2 cellular contexts compared by ENCODE assay signal in genomic region chr17:61393904-61394629, GRCh38.
TF ChIP-seq lines count a peak whose summit lies in the region.

No MANE protein-coding gene starts in this region.

TF ChIP-seq in A549, 52 proteins besides CTCF, POLR2A, EP300 and RAD21:
- no peak for TF ChIP-seq RCOR1 (IDR thresholded peaks at IDR 0.05; ENCODE audit: low read depth, low read length)
- TF ChIP-seq SMC3 (IDR thresholded peaks at IDR 0.05): 0 out of 3 replicates have a peak, but pooled peaks have one; percentile 1

TF ChIP-seq in GM12878, 131 proteins besides CTCF, POLR2A, EP300 and RAD21:
- no peak for TF ChIP-seq SREBF1 (IDR thresholded peaks at IDR 0.05; ENCODE audit: low read length)
- peak; percentile 73 for TF ChIP-seq NFXL1 (IDR thresholded peaks at IDR 0.05; ENCODE audit: borderline replicate concordance)
- TF ChIP-seq ETV6 (conservative IDR thresholded peaks at IDR 0.05 in 1 of 2, IDR thresholded peaks at IDR 0.05 in 1 of 2; ENCODE audit: borderline replicate concordance in 1 of 2, low read depth in 1 of 2): peak in 1 of 2 experiments; percentile 14; a peak in 1 of 4 replicates
